Comparison of ENCODE assay signal across 16 cellular contexts in the genomic region with DNA sequence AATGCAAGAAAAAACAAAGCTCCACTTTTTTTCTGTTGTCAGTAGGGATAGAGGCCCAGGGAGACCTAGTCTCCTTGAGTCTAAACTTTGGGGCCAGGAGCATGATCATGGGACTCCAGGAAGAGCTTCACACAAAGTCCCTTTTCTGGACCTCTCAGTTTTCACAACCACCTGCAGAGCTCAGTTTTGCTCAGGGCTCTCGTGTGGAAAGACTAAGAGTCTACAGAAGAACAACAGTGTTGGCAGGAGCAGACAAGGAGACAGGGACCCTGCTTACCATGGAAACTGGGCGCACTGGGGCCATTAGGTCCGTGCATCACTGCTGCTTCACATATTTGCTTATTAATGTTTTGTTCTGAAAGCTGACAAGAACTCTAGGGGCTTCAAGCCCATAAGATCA.
"Had no signal": no experiment of that assay in that cellular context is flagged by ENCODE, and none has a peak within 500 bp of the region (broad histone marks: within the 10 kb centered on the region; RNA-seq: fewer than 3 reads in every experiment).

No MANE protein-coding gene starts in this region.

- H3K27ac ChIP-seq: epithelial cell of prostate, gastrocnemius medialis, heart right ventricle, psoas muscle, testis, VCaP had no signal

- H3K9me3 ChIP-seq: adrenal gland, gastrocnemius medialis, heart right ventricle, psoas muscle, testis had no signal

- DNase-seq: activated CD4-positive, alpha-beta T cell treated with anti-CD3 and anti-CD28 coated beads for 4 hours; activated naive CD4-positive, alpha-beta T cell treated with anti-CD3 and anti-CD28 coated beads, Interleukin-2, amount 10 ng/mL, durations not matched to agents 7 days and 5 days; adrenal gland; caudate nucleus; cortex of kidney; effector CD8-positive, alpha-beta T cell; gastrocnemius medialis; heart right ventricle; psoas muscle; stimulated activated CD4-positive, alpha-beta T cell treated with anti-CD3 and anti-CD28 coated beads, Interleukin-12 subunit alpha, Interleukin-12 subunit beta, amount 100 ng/mL, for 4 hours; stimulated activated CD4-positive, alpha-beta T cell treated with anti-CD3 and anti-CD28 coated beads, Interleukin-2, amount 100 ng/mL, for 48 hours; stimulated activated naive CD8-positive, alpha-beta T cell treated with anti-CD3 and anti-CD28 coated beads, Interleukin-15, Interleukin-2, amounts not matched to agents 100 U/mL and 50 U/mL, for 24 hours; T1000; testis had no signal

- H3K4me1 ChIP-seq: gastrocnemius medialis, psoas muscle, testis had no signal

- H3K27me3 ChIP-seq: adrenal gland, gastrocnemius medialis, heart right ventricle, testis had no signal

- H3K4me3 ChIP-seq: adrenal gland, gastrocnemius medialis, heart right ventricle, psoas muscle, testis had no signal

- H3K36me3 ChIP-seq: adrenal gland, gastrocnemius medialis, heart right ventricle had no signal
